Comparison of ENCODE assay signal across 9 cellular contexts in the genomic region with DNA sequence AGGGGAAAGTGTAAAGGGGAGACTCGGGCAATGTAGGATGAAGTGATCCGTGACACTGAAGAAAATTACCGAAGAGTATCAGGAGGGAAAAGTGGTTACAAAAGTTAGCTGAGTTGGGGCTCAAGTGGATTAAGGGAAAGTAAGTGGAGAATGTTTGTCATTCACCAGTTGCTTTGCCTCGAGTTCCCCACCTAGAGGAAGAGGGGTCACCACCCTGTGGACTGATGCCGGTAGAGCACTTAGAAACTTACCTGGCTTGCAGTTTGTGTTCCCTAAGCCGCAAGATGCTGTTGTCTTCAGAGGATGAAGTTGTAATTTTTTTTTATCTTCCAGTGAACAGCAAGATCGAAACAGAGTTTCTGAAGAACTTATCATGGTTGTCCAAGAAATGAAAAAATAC. TPM values are rescaled to one million over a fixed set of nuclear protein-coding genes. Genes with fewer than 3 reads are reported as not detected.
DNase-seq lines count a peak whose midpoint lies in the region; ATAC-seq and TF ChIP-seq lines count a peak whose summit lies in the region.
"Had no signal": no experiment of that assay in that cellular context is flagged by ENCODE, and none has a peak within 500 bp of the region (broad histone marks: within the 10 kb centered on the region; RNA-seq: fewer than 3 reads in every experiment).

No MANE protein-coding gene starts in this region.

- TF ChIP-seq CTCF in left lung (IDR thresholded peaks at IDR 0.05), result no peak
- no peak for TF ChIP-seq CTCF in BE2C (IDR thresholded peaks at IDR 0.05; ENCODE audit: low read depth, low read length)

- H3K4me1 ChIP-seq in left lung (peaks cover 0 to 53% of the 10 kb centered on the region in 2 donors), BE2C (no peaks in the 10 kb centered on the region)

- H3K4me3 ChIP-seq in left lung (peak overlapping the region; percentile 45 to 55), BE2C (ENCODE audit: low read depth, low read length) (no peak overlapping the region)

- DNase-seq in activated T-cell treated with anti-CD3 and anti-CD28 coated beads, Interleukin-2, amount 50 U/mL, for 24 hours, result no peak
- DNase-seq in activated T-cell treated with anti-CD3 and anti-CD28 coated beads for 4 hours (no peak), left lung (no peak), BE2C (no peak)
- no peak for DNase-seq in activated T-helper 2 cell treated with anti-CD3 and anti-CD28 coated beads, Interferon-gamma antibody, Interleukin-2, Interleukin-4, amounts not matched to agents 10 μg/mL and 5 μg/mL and 100 μg/mL, durations not matched to agents 14 hours and 24 hours and 36 hours (ENCODE audit: low spot score)
- DNase-seq: NCI-H2029 had no signal

- no peak overlapping the region for H3K27ac Mint-ChIP-seq in activated T-cell treated with anti-CD3 and anti-CD28 coated beads, Interleukin-2, amount 50 U/mL, for 24 hours
- no peak overlapping the region for H3K27ac Mint-ChIP-seq in activated T-helper 2 cell treated with anti-CD3 and anti-CD28 coated beads, Interferon-gamma antibody, Interleukin-2, Interleukin-4, amounts not matched to agents 10 μg/mL and 5 μg/mL and 100 μg/mL, durations not matched to agents 14 hours and 24 hours and 36 hours

- no peaks in the 10 kb centered on the region for H3K27me3 Mint-ChIP-seq in activated T-cell treated with anti-CD3 and anti-CD28 coated beads, Interleukin-2, amount 50 U/mL, for 24 hours
- H3K27me3 Mint-ChIP-seq in activated T-helper 2 cell treated with anti-CD3 and anti-CD28 coated beads, Interferon-gamma antibody, Interleukin-2, Interleukin-4, amounts not matched to agents 10 μg/mL and 5 μg/mL and 100 μg/mL, durations not matched to agents 14 hours and 24 hours and 36 hours (ENCODE audit: low read depth), result peaks cover 12% of the 10 kb centered on the region

- H3K36me3 ChIP-seq in left lung (peaks cover 0 to 27% of the 10 kb centered on the region in 2 donors), BE2C (no peaks in the 10 kb centered on the region)

- peaks cover 44% of the 10 kb centered on the region for H3K36me3 Mint-ChIP-seq in activated T-cell treated with anti-CD3 and anti-CD28 coated beads, Interleukin-2, amount 50 U/mL, for 24 hours (ENCODE audit: low read depth)
- H3K36me3 Mint-ChIP-seq in activated T-helper 2 cell treated with anti-CD3 and anti-CD28 coated beads, Interferon-gamma antibody, Interleukin-2, Interleukin-4, amounts not matched to agents 10 μg/mL and 5 μg/mL and 100 μg/mL, durations not matched to agents 14 hours and 24 hours and 36 hours (ENCODE audit: low read depth), result peaks cover 18% of the 10 kb centered on the region

- intact Hi-C loops in activated T-helper 2 cell treated with anti-CD3 and anti-CD28 coated beads, Interferon-gamma antibody, Interleukin-2, Interleukin-4, amounts not matched to agents 10 μg/mL and 5 μg/mL and 100 μg/mL, durations not matched to agents 14 hours and 24 hours and 36 hours (cut with micrococcal nuclease), result no loop called here
- intact Hi-C loops in left lung (cut with DNase I), result no loop called here

- H3K4me1 Mint-ChIP-seq in activated T-cell treated with anti-CD3 and anti-CD28 coated beads, Interleukin-2, amount 50 U/mL, for 24 hours (ENCODE audit: low read depth), result peaks cover 31% of the 10 kb centered on the region
- peaks cover 17% of the 10 kb centered on the region for H3K4me1 Mint-ChIP-seq in activated T-helper 2 cell treated with anti-CD3 and anti-CD28 coated beads, Interferon-gamma antibody, Interleukin-2, Interleukin-4, amounts not matched to agents 10 μg/mL and 5 μg/mL and 100 μg/mL, durations not matched to agents 14 hours and 24 hours and 36 hours (ENCODE audit: low read depth)

- H3K27ac ChIP-seq in left lung, result no peak overlapping the region
- H3K27ac ChIP-seq in temporal lobe (ENCODE audit: low read depth, low read length), result peak overlapping the region; percentile 73

- H3K9me3 ChIP-seq in left lung, result peaks cover 0 to 3% of the 10 kb centered on the region in 2 donors
- peaks cover 6% of the 10 kb centered on the region for H3K9me3 ChIP-seq in BE2C

- H3K4me3 Mint-ChIP-seq in activated T-cell treated with anti-CD3 and anti-CD28 coated beads, Interleukin-2, amount 50 U/mL, for 24 hours, result peak overlapping the region; percentile 28
- H3K4me3 Mint-ChIP-seq in activated T-helper 2 cell treated with anti-CD3 and anti-CD28 coated beads, Interferon-gamma antibody, Interleukin-2, Interleukin-4, amounts not matched to agents 10 μg/mL and 5 μg/mL and 100 μg/mL, durations not matched to agents 14 hours and 24 hours and 36 hours (ENCODE audit: low read depth), result peak overlapping the region; percentile 35

- peaks cover 4% of the 10 kb centered on the region for H3K9me3 Mint-ChIP-seq in activated T-cell treated with anti-CD3 and anti-CD28 coated beads, Interleukin-2, amount 50 U/mL, for 24 hours
- peaks cover 10% of the 10 kb centered on the region for H3K9me3 Mint-ChIP-seq in activated T-helper 2 cell treated with anti-CD3 and anti-CD28 coated beads, Interferon-gamma antibody, Interleukin-2, Interleukin-4, amounts not matched to agents 10 μg/mL and 5 μg/mL and 100 μg/mL, durations not matched to agents 14 hours and 24 hours and 36 hours

- H3K27me3 ChIP-seq in left lung (no peaks in the 10 kb centered on the region), BE2C (no peaks in the 10 kb centered on the region)

- ATAC-seq in left lung, result no peak
- ATAC-seq in GM19395 (IDR thresholded peaks at IDR 0.05; ENCODE audit: unreplicated experiment), result no peak
- no peak for ATAC-seq in GM19455 (IDR thresholded peaks at IDR 0.05; ENCODE audit: unreplicated experiment)

RNA-seq across cellular contexts. Expression of a gene that starts 1.0 kb away (rescaled TPM):
- total RNA-seq in activated T-helper 2 cell treated with anti-CD3 and anti-CD28 coated beads, Interferon-gamma antibody, Interleukin-2, Interleukin-4, amounts not matched to agents 10 μg/mL and 5 μg/mL and 100 μg/mL, durations not matched to agents 14 hours and 24 hours and 36 hours, result 3.3 and 4.5 TPM in 2 replicates
- total RNA-seq in left lung (10 to 100 TPM; 14.8 to 16.1 TPM), temporal lobe (3.9 TPM)
- 4.0 TPM for polyA plus RNA-seq in BE2C (2012; ENCODE audit: insufficient read depth, insufficient read length, low read depth)

RNA-seq across cellular contexts. Expression of a gene that starts 14.0 kb away (rescaled TPM):
- total RNA-seq in activated T-helper 2 cell treated with anti-CD3 and anti-CD28 coated beads, Interferon-gamma antibody, Interleukin-2, Interleukin-4, amounts not matched to agents 10 μg/mL and 5 μg/mL and 100 μg/mL, durations not matched to agents 14 hours and 24 hours and 36 hours, result 21.6 and 25.2 TPM in 2 replicates
- 100 to 1,000 TPM; 110 to 111 TPM for total RNA-seq in left lung
- 24.8 TPM for total RNA-seq in temporal lobe
- 29.4 TPM for polyA plus RNA-seq in BE2C (2012; ENCODE audit: insufficient read depth, insufficient read length, low read depth)
